8 cellular contexts compared by ENCODE assay signal in genomic region chr9:90141723-90142122, GRCh38.
A peak's percentile ranks its signal among the peaks of the same experiment; 100 is the strongest.
DNase-seq lines count a peak whose midpoint lies in the region; ATAC-seq, FAIRE-seq and TF ChIP-seq lines count a peak whose summit lies in the region.

No MANE protein-coding gene starts in this region.

- H3K27me3 ChIP-seq in HL-60 (ENCODE audit: insufficient read depth, poor library complexity, severe bottlenecking) (peaks cover 3% of the 10 kb centered on the region), sigmoid colon (no peaks in the 10 kb centered on the region)

- TF ChIP-seq POLR2A in sigmoid colon (IDR thresholded peaks at IDR 0.05) (no peak), GM12891 (IDR thresholded peaks at IDR 0.05; ENCODE audit: low read depth, low read length) (no peak)

- no peaks in the 10 kb centered on the region for H3K9me3 ChIP-seq in sigmoid colon

- DNase-seq in AG09319 (ENCODE audit: extremely low read depth, low read depth) (no peak), HL-60 (ENCODE audit: low read depth in 1 of 2, low spot score in 1 of 2) (no peak), OCI-M1 (lab: John Stamatoyannopoulos, UW) (peak; percentile 64), sigmoid colon (no peak), GM12891 (ENCODE audit: insufficient read length, low spot score) (no peak)

- H3K4me3 ChIP-seq in HL-60 (replicated peaks; ENCODE audit: insufficient read depth, low read length) = no peak overlapping the region
- no peak overlapping the region for H3K4me3 ChIP-seq in sigmoid colon

- no peaks in the 10 kb centered on the region for H3K36me3 ChIP-seq in sigmoid colon

- H3K4me1 ChIP-seq in sigmoid colon = peaks cover 0 to 11% (median 0%) of the 10 kb centered on the region in 4 donors

- intact Hi-C loops in sigmoid colon (cut with DNase I) = loop anchor here (2.0 kb wide), 1 partner anchor 729 kb away; no protein-coding TSS in a partner anchor

- no peak for TF ChIP-seq EP300 in sigmoid colon (IDR thresholded peaks at IDR 0.05)

- ATAC-seq in esophagus mucosa = peak; percentile 20
- no peak for ATAC-seq in GM21367 (IDR thresholded peaks at IDR 0.05; ENCODE audit: unreplicated experiment)
- ATAC-seq in GM18907 (IDR thresholded peaks at IDR 0.05; ENCODE audit: unreplicated experiment) = no peak

- FAIRE-seq in GM12891 (lab: Jason Lieb, UNC) = no peak

- H3K27ac ChIP-seq in HL-60 (replicated peaks) = no peak overlapping the region
- no peak overlapping the region for H3K27ac ChIP-seq in sigmoid colon

- 33 to 35% methylated on average over 5 of the region's 5 CpGs for WGBS in sigmoid colon, 2 donors

- TF ChIP-seq CTCF in AG09319 (IDR thresholded peaks at IDR 0.05; ENCODE audit: low read depth, low read length) (peak; percentile 49), HL-60 (IDR thresholded peaks at IDR 0.05; ENCODE audit: insufficient read depth, low read length) (peak; percentile 41), sigmoid colon (IDR thresholded peaks at IDR 0.05) (peak in 3 of 4 experiments; percentile 37 to 42 (median 39))

TF ChIP-seq in GM12891, 5 proteins besides CTCF, POLR2A, EP300 and RAD21:
- TF ChIP-seq POU2F2 (IDR thresholded peaks at IDR 0.05; ENCODE audit: low read depth, low read length) (no peak), POLR2AphosphoS5 (IDR thresholded peaks at IDR 0.05; ENCODE audit: low read depth, low read length) (no peak), SPI1 (IDR thresholded peaks at IDR 0.05; ENCODE audit: low read depth, low read length) (no peak), PAX5 (IDR thresholded peaks at IDR 0.05; ENCODE audit: insufficient read depth, low read length, severe bottlenecking) (no peak), TAF1 (IDR thresholded peaks at IDR 0.05; ENCODE audit: low read depth, low read length) (no peak)
